Comparison of ENCODE assay signal across 8 cellular contexts in genomic region chr2:63056309-63057065, GRCh38. TPM values are rescaled to one million over a fixed set of nuclear protein-coding genes. Genes with fewer than 3 reads are reported as not detected.
DNase-seq lines count a peak whose midpoint lies in the region; ATAC-seq and TF ChIP-seq lines count a peak whose summit lies in the region.

No MANE protein-coding gene starts in this region.

- peak; percentile 8; the same call in 1 of the 3 replicates for ATAC-seq in SK-N-SH treated with all-trans-retinoic acid at 6 μM for 48 hours

- DNase-seq in T-helper 2 cell treated with Interferon-gamma antibody and Interleukin-4, amounts not matched to agents 5 μg/mL and 100 μg/mL, for 36 hours (ENCODE audit: low spot score) = no peak
- no peak for DNase-seq in T-helper 2 cell
- peak; percentile 76 for DNase-seq in cardiac septum (ENCODE audit: low spot score)
- peak; percentile 55 for DNase-seq in stimulated activated CD8-positive, alpha-beta memory T cell treated with anti-CD3 and anti-CD28 coated beads, Interleukin-4, amount 100 ng/mL, for 48 hours
- DNase-seq in Ammon's horn (ENCODE audit: low spot score) = no peak
- no peak for DNase-seq in activated gamma-delta T cell (lab: John Stamatoyannopoulos, UW)
- no peak for DNase-seq in NCI-H1436 (lab: John Stamatoyannopoulos, UW)

- H3K36me3 Mint-ChIP-seq in T-helper 2 cell treated with Interferon-gamma antibody and Interleukin-4, amounts not matched to agents 5 μg/mL and 100 μg/mL, for 36 hours (ENCODE audit: low read depth) = peaks cover 4% of the 10 kb centered on the region

- H3K4me3 Mint-ChIP-seq in T-helper 2 cell treated with Interferon-gamma antibody and Interleukin-4, amounts not matched to agents 5 μg/mL and 100 μg/mL, for 36 hours = peak overlapping the region; percentile 43

- peaks cover 41% of the 10 kb centered on the region for H3K4me1 Mint-ChIP-seq in T-helper 2 cell treated with Interferon-gamma antibody and Interleukin-4, amounts not matched to agents 5 μg/mL and 100 μg/mL, for 36 hours (ENCODE audit: low read depth)

- H3K27me3 Mint-ChIP-seq in T-helper 2 cell treated with Interferon-gamma antibody and Interleukin-4, amounts not matched to agents 5 μg/mL and 100 μg/mL, for 36 hours (ENCODE audit: low read depth) = peaks cover 85% of the 10 kb centered on the region

- H3K27ac Mint-ChIP-seq in T-helper 2 cell treated with Interferon-gamma antibody and Interleukin-4, amounts not matched to agents 5 μg/mL and 100 μg/mL, for 36 hours = peak overlapping the region; percentile 22

- intact Hi-C loops in cardiac septum (cut with DNase I) = no loop called here

- no peaks in the 10 kb centered on the region for H3K9me3 Mint-ChIP-seq in T-helper 2 cell treated with Interferon-gamma antibody and Interleukin-4, amounts not matched to agents 5 μg/mL and 100 μg/mL, for 36 hours

TF ChIP-seq in SK-N-SH treated with all-trans-retinoic acid at 6 μM for 48 hours, 23 proteins besides CTCF, POLR2A, EP300 and RAD21:
- TF ChIP-seq GLIS3 (CRISPR knock-in tag; IDR thresholded peaks at IDR 0.05) = no peak
- TF ChIP-seq, protein P1, sequence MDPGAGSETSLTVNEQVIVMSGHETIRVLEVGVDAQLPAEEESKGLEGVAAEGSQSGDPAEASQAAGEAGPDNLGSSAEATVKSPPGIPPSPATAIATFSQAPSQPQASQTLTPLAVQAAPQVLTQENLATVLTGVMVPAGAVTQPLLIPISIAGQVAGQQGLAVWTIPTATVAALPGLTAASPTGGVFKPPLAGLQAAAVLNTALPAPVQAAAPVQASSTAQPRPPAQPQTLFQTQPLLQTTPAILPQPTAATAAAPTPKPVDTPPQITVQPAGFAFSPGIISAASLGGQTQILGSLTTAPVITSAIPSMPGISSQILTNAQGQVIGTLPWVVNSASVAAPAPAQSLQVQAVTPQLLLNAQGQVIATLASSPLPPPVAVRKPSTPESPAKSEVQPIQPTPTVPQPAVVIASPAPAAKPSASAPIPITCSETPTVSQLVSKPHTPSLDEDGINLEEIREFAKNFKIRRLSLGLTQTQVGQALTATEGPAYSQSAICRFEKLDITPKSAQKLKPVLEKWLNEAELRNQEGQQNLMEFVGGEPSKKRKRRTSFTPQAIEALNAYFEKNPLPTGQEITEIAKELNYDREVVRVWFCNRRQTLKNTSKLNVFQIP (CRISPR knock-in tag; IDR thresholded peaks at IDR 0.05; ENCODE audit: borderline replicate concordance, low read depth) = no peak
- no peak for TF ChIP-seq TOX (CRISPR knock-in tag; IDR thresholded peaks at IDR 0.05; ENCODE audit: borderline replicate concordance)
- TF ChIP-seq PATZ1 (CRISPR knock-in tag; IDR thresholded peaks at IDR 0.05; ENCODE audit: borderline replicate concordance) = no peak
- no peak for TF ChIP-seq ESRRG (CRISPR knock-in tag; IDR thresholded peaks at IDR 0.05)
- TF ChIP-seq ZNF565 (CRISPR knock-in tag; conservative IDR thresholded peaks at IDR 0.05; ENCODE audit: low read depth) = no peak
- no peak for TF ChIP-seq CSRNP3 (CRISPR knock-in tag; IDR thresholded peaks at IDR 0.05)
- TF ChIP-seq TCF4 (CRISPR knock-in tag; IDR thresholded peaks at IDR 0.05; ENCODE audit: borderline replicate concordance) = no peak
- TF ChIP-seq, protein P2, sequence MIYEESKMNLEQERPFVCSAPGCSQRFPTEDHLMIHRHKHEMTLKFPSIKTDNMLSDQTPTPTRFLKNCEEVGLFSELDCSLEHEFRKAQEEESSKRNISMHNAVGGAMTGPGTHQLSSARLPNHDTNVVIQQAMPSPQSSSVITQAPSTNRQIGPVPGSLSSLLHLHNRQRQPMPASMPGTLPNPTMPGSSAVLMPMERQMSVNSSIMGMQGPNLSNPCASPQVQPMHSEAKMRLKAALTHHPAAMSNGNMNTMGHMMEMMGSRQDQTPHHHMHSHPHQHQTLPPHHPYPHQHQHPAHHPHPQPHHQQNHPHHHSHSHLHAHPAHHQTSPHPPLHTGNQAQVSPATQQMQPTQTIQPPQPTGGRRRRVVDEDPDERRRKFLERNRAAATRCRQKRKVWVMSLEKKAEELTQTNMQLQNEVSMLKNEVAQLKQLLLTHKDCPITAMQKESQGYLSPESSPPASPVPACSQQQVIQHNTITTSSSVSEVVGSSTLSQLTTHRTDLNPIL (CRISPR knock-in tag; IDR thresholded peaks at IDR 0.05; ENCODE audit: low read depth) = no peak
- TF ChIP-seq CSDC2 (CRISPR knock-in tag; IDR thresholded peaks at IDR 0.05) = no peak
- TF ChIP-seq ZNF8 (CRISPR knock-in tag; IDR thresholded peaks at IDR 0.05) = no peak
- TF ChIP-seq BACH2 (CRISPR knock-in tag; IDR thresholded peaks at IDR 0.05; ENCODE audit: borderline replicate concordance) = no peak
- no peak for TF ChIP-seq ARNTL (CRISPR knock-in tag; IDR thresholded peaks at IDR 0.05; ENCODE audit: borderline replicate concordance, low read depth)
- no peak for TF ChIP-seq ZFP30 (CRISPR knock-in tag; IDR thresholded peaks at IDR 0.05)
- no peak for TF ChIP-seq ZC3H10 (CRISPR knock-in tag; IDR thresholded peaks at IDR 0.05)
- TF ChIP-seq, protein P3, sequence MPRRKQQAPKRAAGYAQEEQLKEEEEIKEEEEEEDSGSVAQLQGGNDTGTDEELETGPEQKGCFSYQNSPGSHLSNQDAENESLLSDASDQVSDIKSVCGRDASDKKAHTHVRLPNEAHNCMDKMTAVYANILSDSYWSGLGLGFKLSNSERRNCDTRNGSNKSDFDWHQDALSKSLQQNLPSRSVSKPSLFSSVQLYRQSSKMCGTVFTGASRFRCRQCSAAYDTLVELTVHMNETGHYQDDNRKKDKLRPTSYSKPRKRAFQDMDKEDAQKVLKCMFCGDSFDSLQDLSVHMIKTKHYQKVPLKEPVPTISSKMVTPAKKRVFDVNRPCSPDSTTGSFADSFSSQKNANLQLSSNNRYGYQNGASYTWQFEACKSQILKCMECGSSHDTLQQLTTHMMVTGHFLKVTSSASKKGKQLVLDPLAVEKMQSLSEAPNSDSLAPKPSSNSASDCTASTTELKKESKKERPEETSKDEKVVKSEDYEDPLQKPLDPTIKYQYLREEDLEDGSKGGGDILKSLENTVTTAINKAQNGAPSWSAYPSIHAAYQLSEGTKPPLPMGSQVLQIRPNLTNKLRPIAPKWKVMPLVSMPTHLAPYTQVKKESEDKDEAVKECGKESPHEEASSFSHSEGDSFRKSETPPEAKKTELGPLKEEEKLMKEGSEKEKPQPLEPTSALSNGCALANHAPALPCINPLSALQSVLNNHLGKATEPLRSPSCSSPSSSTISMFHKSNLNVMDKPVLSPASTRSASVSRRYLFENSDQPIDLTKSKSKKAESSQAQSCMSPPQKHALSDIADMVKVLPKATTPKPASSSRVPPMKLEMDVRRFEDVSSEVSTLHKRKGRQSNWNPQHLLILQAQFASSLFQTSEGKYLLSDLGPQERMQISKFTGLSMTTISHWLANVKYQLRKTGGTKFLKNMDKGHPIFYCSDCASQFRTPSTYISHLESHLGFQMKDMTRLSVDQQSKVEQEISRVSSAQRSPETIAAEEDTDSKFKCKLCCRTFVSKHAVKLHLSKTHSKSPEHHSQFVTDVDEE (CRISPR knock-in tag; IDR thresholded peaks at IDR 0.05) = no peak
- TF ChIP-seq RARB (CRISPR knock-in tag; IDR thresholded peaks at IDR 0.05) = no peak
- no peak for TF ChIP-seq PPARA (CRISPR knock-in tag; IDR thresholded peaks at IDR 0.05; ENCODE audit: borderline replicate concordance)
- no peak for TF ChIP-seq SNAI2 (CRISPR knock-in tag; IDR thresholded peaks at IDR 0.05)

RNA-seq across cellular contexts. Expression of gene OTX1, which starts 5.9 kb away (rescaled TPM):
- total RNA-seq in cardiac septum = not detected

Comparison
In these comparisons a context has a peak if more than half of its experiments do, and no peak if none do; other contexts are left out.
1. DNase-seq: peak in cardiac septum (single experiment) and stimulated activated CD8-positive, alpha-beta memory T cell treated with anti-CD3 and anti-CD28 coated beads, Interleukin-4, amount 100 ng/mL, for 48 hours (single experiment); none in T-helper 2 cell treated with Interferon-gamma antibody and Interleukin-4, amounts not matched to agents 5 μg/mL and 100 μg/mL, for 36 hours (single experiment), T-helper 2 cell (0 of 5), Ammon's horn (single experiment), activated gamma-delta T cell (single experiment) and NCI-H1436 (single experiment).